ENCODE assay signal across 24 cellular contexts in the genomic region with DNA sequence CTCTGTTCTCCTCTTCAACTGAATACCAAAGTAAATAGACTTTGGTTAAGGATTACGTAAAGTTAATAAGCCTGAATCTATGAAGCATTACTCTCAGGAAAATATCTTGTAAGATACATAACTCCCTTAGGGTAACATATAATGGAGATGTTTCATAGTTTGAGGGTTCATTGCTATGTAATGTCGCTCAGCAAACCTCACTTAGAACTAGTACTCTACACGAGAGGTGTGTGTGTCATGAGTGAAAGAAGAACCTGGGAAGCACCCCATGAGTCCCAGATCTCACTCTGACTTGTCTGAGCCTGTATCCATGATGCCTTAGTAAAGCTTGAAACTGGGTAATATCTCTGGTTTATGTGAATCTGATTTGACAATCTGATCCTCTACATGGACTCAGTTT.
"Had no signal": no experiment of that assay in that cellular context is flagged by ENCODE, and none has a peak within 500 bp of the region (broad histone marks: within the 10 kb centered on the region; RNA-seq: fewer than 3 reads in every experiment).

No MANE protein-coding gene starts in this region.

- H3K27me3 ChIP-seq: neural progenitor cell, ovary, right lobe of liver, sigmoid colon, stomach, thyroid gland, tibial nerve, upper lobe of left lung, vagina had no signal

- H3K4me3 ChIP-seq: neural progenitor cell, ovary, psoas muscle, right lobe of liver, sigmoid colon, stomach, thoracic aorta, thyroid gland, tibial nerve, upper lobe of left lung, vagina had no signal

- H3K9ac ChIP-seq: neural progenitor cell, parathyroid adenoma had no signal

- H3K79me2 ChIP-seq: parathyroid adenoma had no signal

- H3K36me3 ChIP-seq: neural progenitor cell, ovary, right lobe of liver, sigmoid colon, stomach, thoracic aorta, thyroid gland, tibial nerve, upper lobe of left lung, vagina had no signal

- H2AFZ ChIP-seq: neural progenitor cell, parathyroid adenoma had no signal

- H3K4me2 ChIP-seq: neural progenitor cell had no signal

- H3K4me1 ChIP-seq: neural progenitor cell, parathyroid adenoma, psoas muscle, right lobe of liver, sigmoid colon, stomach, thyroid gland, tibial nerve, upper lobe of left lung, vagina had no signal

- H3K9me3 ChIP-seq: ovary, psoas muscle, right lobe of liver, sigmoid colon, stomach, thoracic aorta, thyroid gland, tibial nerve, upper lobe of left lung, vagina had no signal

- H3K27ac ChIP-seq: neural progenitor cell, ovary, parathyroid adenoma, psoas muscle, right lobe of liver, sigmoid colon, stomach, thoracic aorta, thyroid gland, tibial nerve, upper lobe of left lung, vagina had no signal

- DNase-seq: natural killer cell; occipital lobe; ovary; posterior cingulate gyrus; psoas muscle; right cardiac atrium; right lobe of liver; sigmoid colon; small intestine; stimulated activated CD4-positive, alpha-beta T cell treated with anti-CD3 and anti-CD28 coated beads, Interleukin-15, amount 100 ng/mL, for 24 hours; stimulated activated CD4-positive, alpha-beta T cell treated with anti-CD3 and anti-CD28 coated beads, Interleukin-2, amount 100 ng/mL, for 24 hours; stimulated activated CD4-positive, alpha-beta T cell treated with anti-CD3 and anti-CD28 coated beads, Interleukin-2, amount 100 ng/mL, for 48 hours; stimulated activated CD4-positive, alpha-beta T cell treated with anti-CD3 and anti-CD28 coated beads, Interleukin-4, amount 100 ng/mL, for 24 hours; stimulated activated naive B cell treated with anti-CD40 and anti-IgM and Interleukin-4, amounts not matched to agents 10 μg/mL and 1 μg/mL and 100 μg/mL, for 72 hours; stimulated activated naive CD4-positive, alpha-beta T cell treated with Interleukin-2 at 50 U/mL for 16 hours; stomach; thyroid gland; trophoblast cell; upper lobe of left lung had no signal
